In genomic region chr6:97009781-97010492, GRCh38 we compare ENCODE assay signal across 11 cellular contexts.
"Had no signal": no experiment of that assay in that cellular context is flagged by ENCODE, and none has a peak within 500 bp of the region (broad histone marks: within the 10 kb centered on the region; RNA-seq: fewer than 3 reads in every experiment).

No MANE protein-coding gene starts in this region.

- DNase-seq: activated CD4-positive, CD25-positive, alpha-beta regulatory T cell treated with anti-CD3 and anti-CD28 coated beads, Interleukin-2, amount 50 U/mL, for 72 hours; activated naive CD8-positive, alpha-beta T cell treated with anti-CD3 and anti-CD28 coated beads, Interleukin-2, amount 10 ng/mL, durations not matched to agents 7 days and 5 days; dermis blood vessel endothelial cell; left ventricle myocardium superior; mesenchymal stem cell; psoas muscle; right lobe of liver; stimulated activated CD4-positive, alpha-beta T cell treated with anti-CD3 and anti-CD28 coated beads, Interleukin-1b, Interleukin-23, amount 100 ng/mL, for 48 hours; stimulated activated naive CD8-positive, alpha-beta T cell treated with anti-CD3 and anti-CD28 coated beads, Interleukin-15, amount 100 ng/mL, for 72 hours; T-helper 1 cell; T1000 had no signal
